In genomic region chrX:137353404-137353803, GRCh38 we compare ENCODE assay signal across 20 cellular contexts.
"Had no signal": no experiment of that assay in that cellular context is flagged by ENCODE, and none has a peak within 500 bp of the region (broad histone marks: within the 10 kb centered on the region; RNA-seq: fewer than 3 reads in every experiment).

No MANE protein-coding gene starts in this region.

- H3K27ac ChIP-seq: foreskin keratinocyte, pancreas, tibial artery, upper lobe of left lung, uterus had no signal

- DNase-seq: effector CD4-positive, alpha-beta T cell; endodermal cell; erythroblast; foreskin keratinocyte; head of caudate nucleus; hippocampal formation; kidney glomerular epithelial cell; mesendoderm; naive B cell; occipital lobe; pancreas; right cardiac atrium; stimulated activated CD4-positive, alpha-beta T cell treated with anti-CD3 and anti-CD28 coated beads, Interleukin-4, amount 100 ng/mL, for 24 hours; tibial artery; upper lobe of left lung; uterus had no signal

- H3K4me3 ChIP-seq: pancreas, smooth muscle cell, tibial artery, upper lobe of left lung, uterus had no signal

- FAIRE-seq: endothelial cell of umbilical vein, islet of Langerhans, pancreas had no signal

- H3K36me3 ChIP-seq: pancreas, tibial artery, upper lobe of left lung, uterus had no signal

- ATAC-seq: foreskin keratinocyte; pancreas; right cardiac atrium; stimulated activated memory B cell treated with anti-CD40 and anti-IgM and Interleukin-4, amounts not matched to agents 10 μg/mL and 1 μg/mL and 100 μg/mL, for 72 hours had no signal

- H3K27me3 ChIP-seq: foreskin keratinocyte, tibial artery, upper lobe of left lung, uterus had no signal
